Comparison of ENCODE assay signal across 9 cellular contexts in the genomic region with DNA sequence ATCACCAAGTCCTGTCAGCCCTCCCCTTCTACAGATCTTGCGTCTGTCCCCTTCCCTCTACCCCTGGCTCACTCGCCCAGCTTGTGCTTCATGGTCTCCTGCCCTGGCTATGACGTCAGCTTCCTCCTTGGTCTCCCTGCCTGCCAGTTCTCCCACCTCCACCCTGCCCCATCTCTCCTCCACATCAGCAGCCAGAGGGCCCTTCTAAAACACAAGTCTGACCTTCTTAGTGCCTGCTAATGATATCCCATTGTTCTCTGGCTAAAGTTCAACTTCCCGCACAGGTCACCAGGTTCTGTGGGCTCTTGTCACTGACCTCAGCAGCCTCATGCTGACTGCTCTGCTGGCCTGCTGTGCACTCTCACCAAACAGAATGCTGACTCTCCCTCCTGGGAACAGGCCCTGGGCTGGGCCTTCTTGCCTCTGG. TPM values are rescaled to one million over a fixed set of nuclear protein-coding genes. Genes with fewer than 3 reads are reported as not detected.
DNase-seq lines count a peak whose midpoint lies in the region; ATAC-seq, FAIRE-seq and TF ChIP-seq lines count a peak whose summit lies in the region.
"Had no signal": no experiment of that assay in that cellular context is flagged by ENCODE, and none has a peak within 500 bp of the region (broad histone marks: within the 10 kb centered on the region; RNA-seq: fewer than 3 reads in every experiment).

No MANE protein-coding gene starts in this region.

- H3F3A ChIP-seq in GM23248 (ENCODE audit: insufficient read depth), result no peaks in the 10 kb centered on the region

- DNase-seq in GM23248 (peak; percentile 49), RCC 7860 (ENCODE audit: low spot score) (peak; percentile 68), fibroblast of pulmonary artery (ENCODE audit: low read depth) (peak; percentile 61), renal cortical epithelial cell (ENCODE audit: low read depth) (peak; percentile 92), gastrocnemius medialis (no peak), Kasumi-1 (lab: John Stamatoyannopoulos, UW) (no peak)
- DNase-seq: T-helper 1 cell had no signal

- no peaks in the 10 kb centered on the region for H3K9me2 ChIP-seq in GM23248 (ENCODE audit: insufficient read depth)

- no peak overlapping the region for H3K9ac ChIP-seq in GM23248

- FAIRE-seq in RCC 7860 (lab: Jason Lieb, UNC), result peak; percentile 44

- intact Hi-C loops in gastrocnemius medialis (cut with DNase I; ENCODE audit: low total_unique reads), result no loop called here

- no peak for ATAC-seq in gastrocnemius medialis
- ATAC-seq in GM21576 (IDR thresholded peaks at IDR 0.05; ENCODE audit: unreplicated experiment), result no peak
- no peak for ATAC-seq in HG03159 (IDR thresholded peaks at IDR 0.05; ENCODE audit: unreplicated experiment)

- H4K20me1 ChIP-seq in GM23248 (ENCODE audit: insufficient read depth), result no peaks in the 10 kb centered on the region

- no peaks in the 10 kb centered on the region for H3K79me2 ChIP-seq in GM23248 (ENCODE audit: insufficient read depth)

- H3K4me3 ChIP-seq in GM23248 (no peak overlapping the region), fibroblast of pulmonary artery (replicated peaks; ENCODE audit: low read depth, low read length) (no peak overlapping the region), gastrocnemius medialis (no peak overlapping the region)

- H3K27me3 ChIP-seq in GM23248 (replicated peaks; ENCODE audit: insufficient read depth) (no peaks in the 10 kb centered on the region), gastrocnemius medialis (peaks cover 0 to 8% (median 6%) of the 10 kb centered on the region in 3 donors)

- in situ Hi-C loops in GM23248 (cut with MboI) (loop anchor here (10.0 kb wide), 1 partner anchor 108 kb away; no protein-coding TSS in a partner anchor), gastrocnemius medialis (cut with MboI; ENCODE audit: low sequenced_read_pairs in 4 of 4) (loop anchor here in 2 of 4 donors (10.0 kb wide), 2 partner anchors 48 to 108 kb away; no protein-coding TSS in a partner anchor)

- WGBS in GM23248 (ENCODE audit: low coverage in 1 of 2, low lambda C conversion rate in 2 of 2, missing lambda C conversion rate in 2 of 2), 2 experiments, result 67 to 75% methylated on average over 4 of the region's 4 CpGs

- H3K4me2 ChIP-seq in GM23248 (ENCODE audit: unreplicated experiment), result no peak overlapping the region

- TF ChIP-seq CTCF in fibroblast of pulmonary artery (IDR thresholded peaks at IDR 0.05; ENCODE audit: low read length, missing control alignments) (no peak), gastrocnemius medialis (IDR thresholded peaks at IDR 0.05 in 4 of 5, conservative IDR thresholded peaks at IDR 0.05 in 1 of 5) (no peak)

- H3K36me3 ChIP-seq in GM23248 (ENCODE audit: low read depth) (no peaks in the 10 kb centered on the region), gastrocnemius medialis (no peaks in the 10 kb centered on the region)

- H2AFZ ChIP-seq in GM23248, result no peak overlapping the region

- H3K4me1 ChIP-seq in GM23248 (ENCODE audit: insufficient read depth), result no peaks in the 10 kb centered on the region
- no peaks in the 10 kb centered on the region for H3K4me1 ChIP-seq in gastrocnemius medialis

- TF ChIP-seq POLR2A in gastrocnemius medialis (IDR thresholded peaks at IDR 0.05), result no peak

- H3K27ac ChIP-seq in GM23248 (no peak overlapping the region), gastrocnemius medialis (no peak overlapping the region)

- H3K9me3 ChIP-seq in GM23248 (ENCODE audit: low read depth) (no peaks in the 10 kb centered on the region), gastrocnemius medialis (no peaks in the 10 kb centered on the region)

RNA-seq across cellular contexts. Expression of gene MYCL, which starts 24.6 kb away (rescaled TPM):
- total RNA-seq in GM23248 (2014; rRNA removed; shearing (Covaris generic)), result 0.32 TPM in 1 of 2 replicates, not detected in the other
- polyA plus RNA-seq in GM23248 (2016; fragmentation: Nextera tagmentation; extraction: Ambion mirVana), result 0.34 TPM in 1 of 2 replicates, not detected in the other
- 0.70 and 1.4 TPM in 2 replicates for total RNA-seq in renal cortical epithelial cell
- total RNA-seq in gastrocnemius medialis, result 1 to 10 TPM in 1 of 4 donors, under 1 TPM in 1, not detected in 2; 0.35 to 1.1 TPM

RNA-seq across cellular contexts. Expression of gene MFSD2A, which starts 28.6 kb away (rescaled TPM):
- 4.6 and 9.4 TPM in 2 replicates for total RNA-seq in GM23248 (2014; rRNA removed; shearing (Covaris generic))
- polyA plus RNA-seq in GM23248 (2016; fragmentation: Nextera tagmentation; extraction: Ambion mirVana), result 4.2 and 5.4 TPM in 2 replicates
- total RNA-seq in renal cortical epithelial cell (6.7 and 9.7 TPM in 2 replicates), gastrocnemius medialis (1 to 10 TPM in 2 of 4 donors, not detected in 2; 1.0 to 2.1 TPM)

RNA-seq across cellular contexts. Expression of gene TRIT1, which starts 43.1 kb away (rescaled TPM):
- 17.1 and 25.8 TPM in 2 replicates for total RNA-seq in GM23248 (2014; rRNA removed; shearing (Covaris generic))
- polyA plus RNA-seq in GM23248 (2016; fragmentation: Nextera tagmentation; extraction: Ambion mirVana), result 16.2 and 16.9 TPM in 2 replicates
- 26.4 and 35.3 TPM in 2 replicates for total RNA-seq in renal cortical epithelial cell
- 10 to 100 TPM in 2 of 4 donors, 1 to 10 TPM in 2; 6.2 to 24.6 (median 9.8) TPM for total RNA-seq in gastrocnemius medialis

Comparison
In these comparisons a context has a peak if more than half of its experiments do, and no peak if none do; other contexts are left out.
1. DNase-seq: peak in GM23248 (single experiment), RCC 7860 (single experiment), fibroblast of pulmonary artery (single experiment) and renal cortical epithelial cell (single experiment); none in gastrocnemius medialis (0 of 2) and Kasumi-1 (0 of 2).